In genomic region chr2:1681017-1681318, GRCh38 we compare ENCODE assay signal across 22 cellular contexts.
"Had no signal": no experiment of that assay in that cellular context is flagged by ENCODE, and none has a peak within 500 bp of the region (broad histone marks: within the 10 kb centered on the region; RNA-seq: fewer than 3 reads in every experiment).

No MANE protein-coding gene starts in this region.

- H3K36me3 Mint-ChIP-seq: naive thymus-derived CD8-positive, alpha-beta T cell; stimulated activated memory B cell treated with anti-CD40 and anti-IgM and Interleukin-4, amounts not matched to agents 10 μg/mL and 1 μg/mL and 100 μg/mL, for 72 hours had no signal

- ATAC-seq: esophagus mucosa; mucosa of descending colon; naive thymus-derived CD8-positive, alpha-beta T cell; pancreas; stimulated activated memory B cell treated with anti-CD40 and anti-IgM and Interleukin-4, amounts not matched to agents 10 μg/mL and 1 μg/mL and 100 μg/mL, for 72 hours had no signal

- H3K4me2 ChIP-seq: smooth muscle cell had no signal

- H3K9me3 Mint-ChIP-seq: naive thymus-derived CD8-positive, alpha-beta T cell; neural crest cell; stimulated activated memory B cell treated with anti-CD40 and anti-IgM and Interleukin-4, amounts not matched to agents 10 μg/mL and 1 μg/mL and 100 μg/mL, for 72 hours had no signal

- H3K9me3 ChIP-seq: heart right ventricle, mucosa of descending colon, pancreas, stomach had no signal

- H3K4me3 ChIP-seq: dorsolateral prefrontal cortex, heart right ventricle, mucosa of descending colon, pancreas, smooth muscle cell, stomach had no signal

- H3K4me1 ChIP-seq: pancreas had no signal

- H3K4me1 Mint-ChIP-seq: neural crest cell; stimulated activated memory B cell treated with anti-CD40 and anti-IgM and Interleukin-4, amounts not matched to agents 10 μg/mL and 1 μg/mL and 100 μg/mL, for 72 hours had no signal

- FAIRE-seq: frontal cortex, islet of Langerhans, pancreas had no signal

- H3K27ac ChIP-seq: dorsolateral prefrontal cortex, heart right ventricle, pancreas, stomach had no signal

- H3K27ac Mint-ChIP-seq: naive thymus-derived CD8-positive, alpha-beta T cell; progenitor cell of endocrine pancreas; stimulated activated memory B cell treated with anti-CD40 and anti-IgM and Interleukin-4, amounts not matched to agents 10 μg/mL and 1 μg/mL and 100 μg/mL, for 72 hours had no signal

- DNase-seq: cortex of kidney; dorsolateral prefrontal cortex; effector CD8-positive, alpha-beta T cell; heart right ventricle; hypothalamus; kidney glomerular epithelial cell; mammary epithelial cell; mucosa of descending colon; nucleus accumbens; pancreas; right cardiac atrium; stimulated activated CD4-positive, alpha-beta T cell treated with anti-CD3 and anti-CD28 coated beads, Interleukin-4, amount 100 ng/mL, for 1 hour; trophoblast cell had no signal

- H3K36me3 ChIP-seq: pancreas had no signal

- H3K4me3 Mint-ChIP-seq: naive thymus-derived CD8-positive, alpha-beta T cell; neural crest cell; stimulated activated memory B cell treated with anti-CD40 and anti-IgM and Interleukin-4, amounts not matched to agents 10 μg/mL and 1 μg/mL and 100 μg/mL, for 72 hours had no signal

- H3K27me3 Mint-ChIP-seq: progenitor cell of endocrine pancreas had no signal

- H3K27me3 ChIP-seq: pancreas, stomach had no signal
